In the genomic region with DNA sequence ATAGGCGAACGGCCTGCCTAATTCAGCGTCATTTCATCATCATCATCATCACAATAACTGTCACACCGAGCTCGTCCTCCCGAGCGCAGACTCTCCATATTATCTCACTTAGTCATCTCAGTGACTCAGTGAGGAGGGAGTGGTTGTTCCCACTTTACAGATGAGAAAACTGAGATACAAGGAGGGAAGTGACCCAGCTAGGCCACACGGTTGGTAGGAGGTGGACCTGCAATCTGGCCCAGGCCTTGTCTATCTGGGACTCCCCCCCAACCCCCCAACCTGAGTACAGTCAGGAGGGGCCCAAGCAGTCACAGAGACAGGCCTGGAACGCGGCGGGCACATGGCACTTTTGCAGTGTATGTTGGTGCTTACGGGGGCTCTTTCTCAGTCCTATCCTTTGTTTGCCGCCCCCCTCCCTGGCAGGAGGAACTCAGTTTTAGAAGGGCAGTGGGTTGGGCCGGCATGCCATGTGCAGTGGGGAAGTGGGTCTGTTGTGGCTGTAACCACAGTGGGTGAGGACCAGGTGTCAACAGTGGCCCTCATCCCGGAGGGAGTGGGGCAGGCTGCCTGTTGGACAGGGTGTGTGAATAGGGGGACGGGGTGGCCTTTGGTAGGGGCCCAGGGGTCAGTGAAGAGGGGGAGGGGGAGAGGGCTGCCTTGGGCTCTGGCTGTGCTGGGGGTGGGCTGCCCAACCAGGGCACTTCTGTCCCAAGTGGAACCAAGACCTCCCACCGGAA, we compare ENCODE assay signal across 10 cellular contexts. TPM values are rescaled to one million over a fixed set of nuclear protein-coding genes. Genes with fewer than 3 reads are reported as not detected.
DNase-seq lines count a peak whose midpoint lies in the region; ATAC-seq, FAIRE-seq and TF ChIP-seq lines count a peak whose summit lies in the region.
"Had no signal": no experiment of that assay in that cellular context is flagged by ENCODE, and none has a peak within 500 bp of the region (broad histone marks: within the 10 kb centered on the region; RNA-seq: fewer than 3 reads in every experiment).

No MANE protein-coding gene starts in this region.

- dilution Hi-C loops in keratinocyte (cut with MboI; ENCODE audit: extremely low pct_ligation_motif_present, low sequenced_read_pairs), result no loop called here

- no peak for DNase-seq in activated naive CD8-positive, alpha-beta T cell treated with anti-CD3 and anti-CD28 coated beads, Interleukin-2, amount 10 ng/mL, durations not matched to agents 7 days and 5 days
- DNase-seq in keratinocyte (ENCODE audit: low read depth, low spot score), result no peak
- DNase-seq in substantia nigra (lab: John Stamatoyannopoulos, UW), result no peak
- DNase-seq in GM19240 (ENCODE audit: insufficient read length, low spot score), result no peak
- no peak for DNase-seq in NCI-H69 (lab: John Stamatoyannopoulos, UW)
- no peak for DNase-seq in nucleus accumbens (lab: John Stamatoyannopoulos, UW)
- DNase-seq in GM13977 (ENCODE audit: low spot score), result no peak
- DNase-seq: stimulated activated naive CD4-positive, alpha-beta T cell treated with Interleukin-2 at 50 U/mL for 16 hours had no signal

- H3K9me3 ChIP-seq in Loucy (ENCODE audit: insufficient read depth, low read depth, low read length) (no peaks in the 10 kb centered on the region), keratinocyte (ENCODE audit: control insufficient read depth, low read depth, low read length) (no peaks in the 10 kb centered on the region)

- TF ChIP-seq CTCF in Loucy (conservative IDR thresholded peaks at IDR 0.05; ENCODE audit: low read length) (no peak), keratinocyte (optimal IDR thresholded peaks at IDR 0.05 in 1 of 3, IDR thresholded peaks at IDR 0.05 in 1 of 3, conservative IDR thresholded peaks at IDR 0.05 in 1 of 3; ENCODE audit: extremely low read depth in 1 of 3, insufficient read depth in 2 of 3, low read length in 3 of 3) (no peak), GM13977 (IDR thresholded peaks at IDR 0.05; ENCODE audit: extremely low read depth, insufficient read depth, missing control alignments) (no peak)

- H3K4me2 ChIP-seq in Loucy (ENCODE audit: low read depth, low read length, poor library complexity, severe bottlenecking), result peak overlapping the region; percentile 93
- peak overlapping the region; percentile 89 for H3K4me2 ChIP-seq in keratinocyte (ENCODE audit: control insufficient read depth, extremely low read depth, insufficient read depth, low read depth, low read length)

- in situ Hi-C loops in GM13977 (cut with MboI; ENCODE audit: low pct_unique_long_range_greater_than_20kb, low sequenced_read_pairs, unreplicated experiment), result no loop called here

- peak; percentile 55 for FAIRE-seq in keratinocyte (lab: Jason Lieb, UNC)
- FAIRE-seq: endothelial cell of umbilical vein had no signal

- H3K27me3 Mint-ChIP-seq in activated naive CD8-positive, alpha-beta T cell treated with anti-CD3 and anti-CD28 coated beads, Interleukin-2, amount 10 ng/mL, durations not matched to agents 7 days and 5 days, result peaks cover 40% of the 10 kb centered on the region

- H2AFZ ChIP-seq in Loucy (ENCODE audit: low read length) (no peak overlapping the region), keratinocyte (ENCODE audit: control insufficient read depth, low read length) (no peak overlapping the region)

- no peak for ATAC-seq in activated naive CD8-positive, alpha-beta T cell treated with anti-CD3 and anti-CD28 coated beads, Interleukin-2, amount 10 ng/mL, durations not matched to agents 7 days and 5 days (ENCODE audit: low read depth)

- POLR2A ChIA-PET in activated naive CD8-positive, alpha-beta T cell treated with anti-CD3 and anti-CD28 coated beads, Interleukin-2, amount 10 ng/mL, durations not matched to agents 7 days and 5 days (lab: Charles Lee), result no interaction called here

- no peaks in the 10 kb centered on the region for H3K9me2 ChIP-seq in Loucy (replicated peaks; ENCODE audit: low read depth, low read length)

- no peak overlapping the region for H3K9ac ChIP-seq in Loucy (ENCODE audit: low read depth, low read length, poor library complexity, severe bottlenecking)
- H3K9ac ChIP-seq in keratinocyte (ENCODE audit: control insufficient read depth, extremely low read depth, insufficient read depth, low read length), result peak overlapping the region; percentile 85

- no peaks in the 10 kb centered on the region for H3K27me3 ChIP-seq in Loucy (ENCODE audit: insufficient read depth, low read length, poor library complexity, severe bottlenecking)
- no peaks in the 10 kb centered on the region for H3K27me3 ChIP-seq in keratinocyte (ENCODE audit: control insufficient read depth, extremely low read depth, insufficient read depth, low read length)

- peaks cover 2% of the 10 kb centered on the region for H3K4me1 Mint-ChIP-seq in activated naive CD8-positive, alpha-beta T cell treated with anti-CD3 and anti-CD28 coated beads, Interleukin-2, amount 10 ng/mL, durations not matched to agents 7 days and 5 days

- peaks cover 27% of the 10 kb centered on the region for H3K79me2 ChIP-seq in Loucy (ENCODE audit: insufficient read depth, low read length)
- H3K79me2 ChIP-seq in keratinocyte (ENCODE audit: control insufficient read depth, insufficient read depth, low read length), result peaks cover 27% of the 10 kb centered on the region

- H3K36me3 ChIP-seq in Loucy (ENCODE audit: insufficient read depth, low read length) (no peaks in the 10 kb centered on the region), keratinocyte (ENCODE audit: control insufficient read depth in 2 of 2, extremely low read depth in 1 of 2, insufficient read depth in 2 of 2, low read length in 2 of 2) (no peaks in the 10 kb centered on the region)

- no peaks in the 10 kb centered on the region for H3K36me3 Mint-ChIP-seq in activated naive CD8-positive, alpha-beta T cell treated with anti-CD3 and anti-CD28 coated beads, Interleukin-2, amount 10 ng/mL, durations not matched to agents 7 days and 5 days

- no peak overlapping the region for H3K27ac Mint-ChIP-seq in activated naive CD8-positive, alpha-beta T cell treated with anti-CD3 and anti-CD28 coated beads, Interleukin-2, amount 10 ng/mL, durations not matched to agents 7 days and 5 days

- H3K4me3 ChIP-seq in Loucy (ENCODE audit: low read length, poor library complexity, severe bottlenecking) (peak overlapping the region; percentile 75), keratinocyte (ENCODE audit: control insufficient read depth in 2 of 3, extremely low read depth in 1 of 3, insufficient read depth in 2 of 3, low read depth in 1 of 3, low read length in 3 of 3) (no peak overlapping the region)

- no peaks in the 10 kb centered on the region for H3K9me1 ChIP-seq in keratinocyte (ENCODE audit: control insufficient read depth, extremely low read depth, insufficient read depth, low read length)

- H3K27ac ChIP-seq in keratinocyte (ENCODE audit: control insufficient read depth, insufficient read depth, low read length), result no peak overlapping the region
- H3K27ac ChIP-seq in substantia nigra (ENCODE audit: low read depth, low read length, poor library complexity, severe bottlenecking), result peak overlapping the region; percentile 75

- H4K20me1 ChIP-seq in Loucy (ENCODE audit: insufficient read depth, low read length, poor library complexity, severe bottlenecking), result peaks cover 12% of the 10 kb centered on the region
- H4K20me1 ChIP-seq in keratinocyte (ENCODE audit: control insufficient read depth, extremely low read depth, insufficient read depth, low read length), result peaks cover 3% of the 10 kb centered on the region

- H3K4me1 ChIP-seq in Loucy (ENCODE audit: insufficient read depth, low read length, poor library complexity, severe bottlenecking) (peaks cover 34% of the 10 kb centered on the region), keratinocyte (ENCODE audit: control insufficient read depth, extremely low read depth, insufficient read depth, low read length) (peaks cover 27% of the 10 kb centered on the region)

- H3F3A ChIP-seq in Loucy (ENCODE audit: low read depth), result peaks cover 4% of the 10 kb centered on the region; the same call in 1 of the 2 replicates

- peak overlapping the region; percentile 57 for H3K4me3 Mint-ChIP-seq in activated naive CD8-positive, alpha-beta T cell treated with anti-CD3 and anti-CD28 coated beads, Interleukin-2, amount 10 ng/mL, durations not matched to agents 7 days and 5 days

- no peaks in the 10 kb centered on the region for H3K9me3 Mint-ChIP-seq in activated naive CD8-positive, alpha-beta T cell treated with anti-CD3 and anti-CD28 coated beads, Interleukin-2, amount 10 ng/mL, durations not matched to agents 7 days and 5 days

RNA-seq across cellular contexts. Expression of a gene that starts 1.7 kb away (rescaled TPM):
- 1 to 10 TPM; 5.6 to 7.1 TPM for total RNA-seq in activated naive CD8-positive, alpha-beta T cell treated with anti-CD3 and anti-CD28 coated beads, Interleukin-2, amount 10 ng/mL, durations not matched to agents 7 days and 5 days
- 9.7 to 17.2 TPM (median 16.7 TPM) in 3 replicates for polyA plus RNA-seq in keratinocyte
- 15.9 TPM for polyA plus RNA-seq in keratinocyte (2011; ENCODE audit: low read depth)
- 10.5 and 21.8 TPM in 2 replicates for polyA plus RNA-seq in keratinocyte (2011; cell fraction: cytosol; rRNA removed)
- 19.4 and 29.5 TPM in 2 replicates for polyA plus RNA-seq in keratinocyte (2011; cell fraction: nucleus; rRNA removed)
- 30.5 and 34.7 TPM in 2 replicates for polyA plus RNA-seq in keratinocyte (2012; ENCODE audit: low replicate concordance)
- polyA minus RNA-seq in keratinocyte, result 19.2 to 55.3 TPM (median 30.6 TPM) in 3 replicates
- 50.6 TPM for polyA minus RNA-seq in keratinocyte (2011; cell fraction: cytosol; rRNA and poly(A)+ RNA removed)
- 26.7 and 27.5 TPM in 2 replicates for polyA minus RNA-seq in keratinocyte (2011; cell fraction: nucleus; rRNA and poly(A)+ RNA removed)
